9 cellular contexts compared by ENCODE assay signal in the genomic region with DNA sequence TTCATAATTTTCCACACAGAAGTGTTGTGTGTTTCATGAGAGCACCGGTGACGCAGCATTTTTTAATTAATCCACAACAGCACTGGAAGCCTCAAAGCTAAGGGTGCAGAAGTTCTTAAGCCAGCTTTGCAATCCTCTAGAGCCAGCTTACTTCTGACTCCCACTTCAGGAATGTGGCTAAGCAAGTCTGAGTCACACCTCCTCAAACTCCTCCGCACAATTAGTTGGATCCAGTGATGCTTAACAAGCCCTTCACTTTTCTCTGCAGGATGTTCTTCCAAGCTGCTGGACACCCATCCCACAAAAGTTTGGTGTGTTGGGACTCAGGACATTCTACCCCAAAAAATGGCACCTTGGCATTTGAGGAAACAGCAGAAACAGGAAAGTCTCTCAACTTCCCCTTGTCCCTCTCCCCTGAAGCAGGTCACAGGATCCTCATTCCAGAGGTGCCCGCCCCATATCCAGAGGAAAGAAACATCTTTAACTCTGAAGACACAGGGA.
DNase-seq lines count a peak whose midpoint lies in the region; ATAC-seq and TF ChIP-seq lines count a peak whose summit lies in the region.
"Had no signal": no experiment of that assay in that cellular context is flagged by ENCODE, and none has a peak within 500 bp of the region (broad histone marks: within the 10 kb centered on the region; RNA-seq: fewer than 3 reads in every experiment).

No MANE protein-coding gene starts in this region.

- H2AFZ ChIP-seq in ACC112 (ENCODE audit: low read length, unreplicated experiment), result no peak overlapping the region

- DNase-seq in cardiac fibroblast (ENCODE audit: low read depth in 2 of 2) (peak; percentile 98), left lung (peak in 1 of 2 donors; percentile 47), NCI-H2029 (lab: John Stamatoyannopoulos, UW) (no peak), GDM1 (lab: John Stamatoyannopoulos, UW) (no peak)
- DNase-seq in activated T-cell treated with anti-CD3 and anti-CD28 coated beads, Interleukin-2, amount 50 U/mL, for 48 hours, result no peak
- DNase-seq: NCI-H187 had no signal

- no peak overlapping the region; the same call in 1 of the 2 replicates for H3K9ac ChIP-seq in HUES64 (ENCODE audit: low read depth, low read length)

- 47% methylated on average over 4 of the region's 4 CpGs for WGBS in HUES64

- no peaks in the 10 kb centered on the region for H3K79me2 ChIP-seq in ACC112 (ENCODE audit: control insufficient read depth, insufficient read depth, low read length, unreplicated experiment)

- intact Hi-C loops in left lung (cut with DNase I), result no loop called here

- peak overlapping the region; percentile 91 for H3K27ac ChIP-seq in ACC112 (ENCODE audit: low read depth, low read length)
- peak overlapping the region; percentile 63 for H3K27ac ChIP-seq in HUES64 (ENCODE audit: low read depth, low read length)
- peak overlapping the region; percentile 53 to 69 for H3K27ac ChIP-seq in left lung

- H3K9me3 ChIP-seq in HUES64 (ENCODE audit: insufficient read depth, low read depth, low read length) (no peaks in the 10 kb centered on the region), left lung (no peaks in the 10 kb centered on the region)

- TF ChIP-seq CTCF in cardiac fibroblast (IDR thresholded peaks at IDR 0.05; ENCODE audit: low read depth, low read length), result no peak
- no peak for TF ChIP-seq CTCF in left lung (IDR thresholded peaks at IDR 0.05)

- H3K27me3 ChIP-seq in ACC112 (ENCODE audit: insufficient read depth, low read length) (no peaks in the 10 kb centered on the region), HUES64 (ENCODE audit: insufficient read depth, low read length) (no peaks in the 10 kb centered on the region), left lung (no peaks in the 10 kb centered on the region)

- H3K4me1 ChIP-seq in ACC112 (ENCODE audit: control insufficient read depth, insufficient read depth, low read length, unreplicated experiment), result peaks cover 63% of the 10 kb centered on the region
- peaks cover 43% of the 10 kb centered on the region for H3K4me1 ChIP-seq in HUES64 (ENCODE audit: insufficient read depth, low read length)
- peaks cover 27 to 36% of the 10 kb centered on the region in 2 donors for H3K4me1 ChIP-seq in left lung

- peak; percentile 95 for ATAC-seq in left lung
- ATAC-seq in GM21423 (IDR thresholded peaks at IDR 0.05; ENCODE audit: unreplicated experiment), result no peak

- H3K36me3 ChIP-seq in ACC112 (ENCODE audit: insufficient read depth, low read length) (no peaks in the 10 kb centered on the region), HUES64 (ENCODE audit: insufficient read depth, low read length) (no peaks in the 10 kb centered on the region), left lung (no peaks in the 10 kb centered on the region)

- H3K4me3 ChIP-seq in ACC112 (ENCODE audit: low read depth, low read length) (peak overlapping the region; percentile 29; the same call in 1 of the 2 replicates), HUES64 (ENCODE audit: low read length) (no peak overlapping the region; the same call in 1 of the 2 replicates), cardiac fibroblast (replicated peaks in 1 of 2; ENCODE audit: low read depth in 2 of 2, low read length in 2 of 2) (no peak overlapping the region), left lung (no peak overlapping the region)

Comparison
In these comparisons a context has a peak if more than half of its experiments do, and no peak if none do; other contexts are left out.
1. DNase-seq: peak in cardiac fibroblast (2 of 2); none in activated T-cell treated with anti-CD3 and anti-CD28 coated beads, Interleukin-2, amount 50 U/mL, for 48 hours (0 of 2), NCI-H2029 (single experiment) and GDM1 (single experiment).
2. Peak in every context shown above with its lines, with median percentiles within 50 percentile points of each other: H3K27ac ChIP-seq.